8 cellular contexts compared by ENCODE assay signal in the genomic region with DNA sequence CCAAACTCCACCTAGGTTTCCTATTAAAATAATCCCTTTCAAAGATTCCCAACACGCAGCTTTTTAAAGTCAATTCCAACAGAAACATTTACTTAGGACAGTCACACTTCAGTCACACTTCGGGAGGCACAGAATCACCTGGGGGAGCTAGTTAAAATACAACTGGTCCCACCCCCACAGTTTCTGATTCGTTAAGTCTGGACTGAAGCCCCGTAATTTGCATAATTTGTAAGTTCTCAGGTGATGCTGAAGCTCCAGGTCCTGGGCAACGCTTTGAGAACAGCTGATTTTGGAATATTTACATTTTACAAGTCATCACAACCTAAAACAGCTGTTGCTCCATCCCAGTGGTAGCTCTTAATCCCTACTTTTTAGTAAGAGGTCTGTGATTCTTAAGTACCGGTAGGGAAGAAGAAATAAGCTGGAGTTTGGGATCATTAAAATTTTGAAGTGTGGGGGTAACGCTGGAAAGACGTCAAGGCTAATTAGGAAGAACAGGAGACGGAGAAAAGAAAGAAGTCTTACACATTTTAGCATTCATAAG. TPM values are rescaled to one million over a fixed set of nuclear protein-coding genes. Genes with fewer than 3 reads are reported as not detected.
DNase-seq lines count a peak whose midpoint lies in the region; ATAC-seq and TF ChIP-seq lines count a peak whose summit lies in the region.

No MANE protein-coding gene starts in this region.

- H3K4me1 ChIP-seq in iPS-18a (ENCODE audit: control insufficient read depth, low read depth, low read length), result peaks cover 17% of the 10 kb centered on the region
- H3K4me1 ChIP-seq in subcutaneous abdominal adipose tissue (ENCODE audit: control insufficient read depth in 5 of 5, insufficient read depth in 5 of 5, low read length in 5 of 5), result peaks cover 0 to 46% (median 38%) of the 10 kb centered on the region in 5 donors

- ATAC-seq in HG02763 (IDR thresholded peaks at IDR 0.05; ENCODE audit: unreplicated experiment) (peak; percentile 40), HG03280 (IDR thresholded peaks at IDR 0.05; ENCODE audit: unreplicated experiment) (no peak), left colon (no peak)

- TF ChIP-seq CTCF in WI38 (IDR thresholded peaks at IDR 0.05; ENCODE audit: low read depth, low read length), result no peak

- H3K9me3 ChIP-seq in iPS-18a (ENCODE audit: control insufficient read depth, low read depth, low read length) (no peaks in the 10 kb centered on the region), subcutaneous abdominal adipose tissue (ENCODE audit: control insufficient read depth in 5 of 5, low read length in 5 of 5) (no peaks in the 10 kb centered on the region)

- no peaks in the 10 kb centered on the region for H3K27me3 ChIP-seq in iPS-18a (ENCODE audit: control insufficient read depth, insufficient read depth, low read length)
- no peaks in the 10 kb centered on the region for H3K27me3 ChIP-seq in subcutaneous abdominal adipose tissue (ENCODE audit: control insufficient read depth in 5 of 5, insufficient read depth in 4 of 5, low read length in 5 of 5)

- peak overlapping the region; percentile 99 for H3K4me3 ChIP-seq in WI38 (ENCODE audit: low read depth, low read length)
- H3K4me3 ChIP-seq in iPS-18a (ENCODE audit: low read length), result peak overlapping the region; percentile 91
- H3K4me3 ChIP-seq in subcutaneous abdominal adipose tissue (ENCODE audit: low read depth in 1 of 5, low read length in 5 of 5), result peak overlapping the region; percentile 92 to 99 (median 98)

- H3K36me3 ChIP-seq in iPS-18a (ENCODE audit: control insufficient read depth, low read depth, low read length) (no peaks in the 10 kb centered on the region), subcutaneous abdominal adipose tissue (ENCODE audit: control insufficient read depth in 5 of 5, insufficient read depth in 5 of 5, low read length in 5 of 5) (no peaks in the 10 kb centered on the region)

- peak; percentile 16 for DNase-seq in COLO668 (lab: John Stamatoyannopoulos, UW; ENCODE audit: unreplicated experiment)
- DNase-seq in left colon, result no peak
- no peak for DNase-seq in activated CD8-positive, alpha-beta memory T cell treated with anti-CD3 and anti-CD28 coated beads, Interleukin-2, amount 50 U/mL, for 4 hours

- H3K27ac ChIP-seq in iPS-18a (ENCODE audit: low read length) (no peak overlapping the region), subcutaneous abdominal adipose tissue (ENCODE audit: low read depth, low read length) (no peak overlapping the region)

- intact Hi-C loops in left colon (cut with DNase I, micrococcal nuclease), result no loop called here

- H3K9ac ChIP-seq in iPS-18a (ENCODE audit: low read length) (peak overlapping the region; percentile 78), subcutaneous abdominal adipose tissue (ENCODE audit: low read length in 5 of 5) (peak overlapping the region; percentile 60 to 100 (median 98))

RNA-seq across cellular contexts. Expression of gene IPO8, which starts 1.2 kb away (rescaled TPM):
- 10 to 100 TPM; 63.9 to 65.5 TPM for total RNA-seq in left colon
